Comparison of ENCODE assay signal across 13 cellular contexts in genomic region chr14:76995279-76996035, GRCh38. TPM values are rescaled to one million over a fixed set of nuclear protein-coding genes. Genes with fewer than 3 reads are reported as not detected.
A peak's percentile ranks its signal among the peaks of the same experiment; 100 is the strongest.
DNase-seq lines count a peak whose midpoint lies in the region; ATAC-seq and TF ChIP-seq lines count a peak whose summit lies in the region.
"Had no signal": no experiment of that assay in that cellular context is flagged by ENCODE, and none has a peak within 500 bp of the region (broad histone marks: within the 10 kb centered on the region; RNA-seq: fewer than 3 reads in every experiment).

No MANE protein-coding gene starts in this region.

- H3K4me1 ChIP-seq in left lung: peaks cover 3 to 21% of the 10 kb centered on the region in 2 donors
- H3K4me1 ChIP-seq: breast epithelium had no signal

- no peaks in the 10 kb centered on the region for H3K27me3 Mint-ChIP-seq in activated CD4-positive, alpha-beta T cell treated with anti-CD3 and anti-CD28 coated beads for 36 hours
- no peaks in the 10 kb centered on the region for H3K27me3 Mint-ChIP-seq in WTC11 (ENCODE audit: low read depth)
- H3K27me3 Mint-ChIP-seq: stimulated activated memory B cell treated with anti-CD40 and anti-IgM and Interleukin-4, amounts not matched to agents 10 μg/mL and 1 μg/mL and 100 μg/mL, for 72 hours had no signal

- H3K27ac ChIP-seq in left lung: no peak overlapping the region
- H3K27ac ChIP-seq: breast epithelium had no signal

- peak; percentile 67 for DNase-seq in activated CD4-positive, alpha-beta T cell treated with anti-CD3 and anti-CD28 coated beads for 36 hours
- DNase-seq in activated CD4-positive, alpha-beta T cell treated with anti-CD3 and anti-CD28 coated beads, Interleukin-2, amount 50 U/mL, for 4 hours: no peak
- DNase-seq in WTC11 (ENCODE audit: low spot score) (no peak), left lung (no peak), SW480 (ENCODE audit: low spot score) (no peak)
- peak; percentile 16 to 40 for DNase-seq in stimulated activated CD8-positive, alpha-beta memory T cell treated with anti-CD3 and anti-CD28 coated beads, Interleukin-2, amount 100 ng/mL, for 48 hours (ENCODE audit: low read depth in 2 of 2)
- DNase-seq: DMS79 treated with DMSO at 0.1 percent for 48 hours, H7, NCI-H524 treated with DMSO at 0.1 percent for 48 hours had no signal

- H3K4me1 Mint-ChIP-seq in activated CD4-positive, alpha-beta T cell treated with anti-CD3 and anti-CD28 coated beads for 36 hours: peaks cover 25% of the 10 kb centered on the region
- H3K4me1 Mint-ChIP-seq in WTC11: peaks cover 49% of the 10 kb centered on the region

- no peak for TF ChIP-seq CTCF in WTC11 (IDR thresholded peaks at IDR 0.05)
- no peak for TF ChIP-seq CTCF in left lung (IDR thresholded peaks at IDR 0.05)

- H3K4me3 ChIP-seq in left lung: no peak overlapping the region
- H3K4me3 ChIP-seq: breast epithelium had no signal

- H3K36me3 ChIP-seq in left lung: no peaks in the 10 kb centered on the region
- H3K36me3 ChIP-seq: breast epithelium had no signal

- no peaks in the 10 kb centered on the region for H3K36me3 Mint-ChIP-seq in activated CD4-positive, alpha-beta T cell treated with anti-CD3 and anti-CD28 coated beads for 36 hours (ENCODE audit: low read depth)
- no peaks in the 10 kb centered on the region for H3K36me3 Mint-ChIP-seq in WTC11
- H3K36me3 Mint-ChIP-seq: stimulated activated memory B cell treated with anti-CD40 and anti-IgM and Interleukin-4, amounts not matched to agents 10 μg/mL and 1 μg/mL and 100 μg/mL, for 72 hours had no signal

- POLR2A ChIA-PET in activated CD4-positive, alpha-beta T cell treated with anti-CD3 and anti-CD28 coated beads for 36 hours (lab: Charles Lee): interaction anchor here (0.5 kb wide), 1 partner anchor 91 kb away, joined by 4 read pairs; no protein-coding TSS in a partner anchor
- POLR2A ChIA-PET in WTC11 (lab: Charles Lee): interaction anchor here (0.7 to 1.5 kb wide), 4 partner anchors 27 to 40 kb away, joined by 3 to 9 read pairs (median 4); no protein-coding TSS in a partner anchor

- ATAC-seq in activated CD4-positive, alpha-beta T cell treated with anti-CD3 and anti-CD28 coated beads for 36 hours: peak; percentile 79
- ATAC-seq in WTC11 (no peak), left lung (peak; percentile 15), HG02678 (IDR thresholded peaks at IDR 0.05; ENCODE audit: unreplicated experiment) (no peak)
- no peak for ATAC-seq in activated CD4-positive, CD25-positive, alpha-beta regulatory T cell treated with anti-CD3 and anti-CD28 coated beads, Interleukin-2, amount 50 U/mL, for 24 hours
- ATAC-seq: stimulated activated memory B cell treated with anti-CD40 and anti-IgM and Interleukin-4, amounts not matched to agents 10 μg/mL and 1 μg/mL and 100 μg/mL, for 72 hours had no signal

- H3K27me3 ChIP-seq in left lung: no peaks in the 10 kb centered on the region
- H3K27me3 ChIP-seq: breast epithelium had no signal

- H3K9me3 Mint-ChIP-seq in activated CD4-positive, alpha-beta T cell treated with anti-CD3 and anti-CD28 coated beads for 36 hours (ENCODE audit: low read depth): no peaks in the 10 kb centered on the region
- no peaks in the 10 kb centered on the region for H3K9me3 Mint-ChIP-seq in WTC11
- H3K9me3 Mint-ChIP-seq: stimulated activated memory B cell treated with anti-CD40 and anti-IgM and Interleukin-4, amounts not matched to agents 10 μg/mL and 1 μg/mL and 100 μg/mL, for 72 hours had no signal

- no peak overlapping the region for H3K27ac Mint-ChIP-seq in activated CD4-positive, alpha-beta T cell treated with anti-CD3 and anti-CD28 coated beads for 36 hours
- peak overlapping the region; percentile 80 for H3K27ac Mint-ChIP-seq in WTC11
- H3K27ac Mint-ChIP-seq: stimulated activated memory B cell treated with anti-CD40 and anti-IgM and Interleukin-4, amounts not matched to agents 10 μg/mL and 1 μg/mL and 100 μg/mL, for 72 hours had no signal

- CTCF ChIA-PET in activated CD4-positive, alpha-beta T cell treated with anti-CD3 and anti-CD28 coated beads for 36 hours (lab: Charles Lee): interaction anchor here (0.6 to 1.2 kb wide), 3 partner anchors 11 to 74 kb away, joined by 3 read pairs; no protein-coding TSS in a partner anchor
- CTCF ChIA-PET in WTC11 (lab: Charles Lee): interaction anchor here (0.5 to 1.5 kb wide), 9 partner anchors 27 to 422 kb away, joined by 3 to 5 read pairs (median 3); no protein-coding TSS in a partner anchor

- no peak overlapping the region for H3K4me3 Mint-ChIP-seq in activated CD4-positive, alpha-beta T cell treated with anti-CD3 and anti-CD28 coated beads for 36 hours
- no peak overlapping the region for H3K4me3 Mint-ChIP-seq in WTC11
- H3K4me3 Mint-ChIP-seq: stimulated activated memory B cell treated with anti-CD40 and anti-IgM and Interleukin-4, amounts not matched to agents 10 μg/mL and 1 μg/mL and 100 μg/mL, for 72 hours had no signal

- no peaks in the 10 kb centered on the region for H3K9me3 ChIP-seq in left lung
- H3K9me3 ChIP-seq: breast epithelium had no signal

- intact Hi-C loops in activated CD4-positive, alpha-beta T cell treated with anti-CD3 and anti-CD28 coated beads for 36 hours (cut with DNase I, micrococcal nuclease): no loop called here
- intact Hi-C loops in left lung (cut with DNase I): no loop called here

TF ChIP-seq in WTC11, 78 proteins besides CTCF, POLR2A, EP300 and RAD21:
- TF ChIP-seq FOXK1 (CRISPR knock-in tag; IDR thresholded peaks at IDR 0.05) (no peak), ZNF263 (CRISPR knock-in tag; IDR thresholded peaks at IDR 0.05; ENCODE audit: low read depth) (no peak), PRDM15 (CRISPR knock-in tag; IDR thresholded peaks at IDR 0.05) (no peak), GRHL2 (CRISPR knock-in tag; IDR thresholded peaks at IDR 0.05; ENCODE audit: insufficient replicate concordance, severe bottlenecking) (no peak), ATF1 (CRISPR knock-in tag; IDR thresholded peaks at IDR 0.05) (no peak), PRRX2 (CRISPR knock-in tag; IDR thresholded peaks at IDR 0.05) (no peak), SMAD3 (CRISPR knock-in tag; IDR thresholded peaks at IDR 0.05; ENCODE audit: borderline replicate concordance) (no peak), AR (CRISPR knock-in tag; IDR thresholded peaks at IDR 0.05) (no peak), FOXJ3 (CRISPR knock-in tag; IDR thresholded peaks at IDR 0.05; ENCODE audit: borderline replicate concordance) (no peak), FOXP1 (CRISPR knock-in tag; IDR thresholded peaks at IDR 0.05; ENCODE audit: borderline replicate concordance) (no peak), ZNF317 (CRISPR knock-in tag; IDR thresholded peaks at IDR 0.05; ENCODE audit: borderline replicate concordance, low read depth) (no peak), TCF7 (CRISPR knock-in tag; IDR thresholded peaks at IDR 0.05; ENCODE audit: low read depth) (no peak)

RNA-seq across cellular contexts. Expression of gene IRF2BPL, which starts 33.1 kb away (rescaled TPM):
- 10 to 100 TPM; 34.3 to 40.1 TPM for total RNA-seq in activated CD4-positive, alpha-beta T cell treated with anti-CD3 and anti-CD28 coated beads for 36 hours
- total RNA-seq in WTC11 (2021) (106 to 126 TPM (median 110 TPM) in 3 replicates), left lung (10 to 100 TPM; 45.9 to 46.3 TPM)

Comparison
In these comparisons a context has a peak if more than half of its experiments do, and no peak if none do; other contexts are left out.
1. DNase-seq: peak in activated CD4-positive, alpha-beta T cell treated with anti-CD3 and anti-CD28 coated beads for 36 hours (single experiment) and stimulated activated CD8-positive, alpha-beta memory T cell treated with anti-CD3 and anti-CD28 coated beads, Interleukin-2, amount 100 ng/mL, for 48 hours (2 of 2); none in activated CD4-positive, alpha-beta T cell treated with anti-CD3 and anti-CD28 coated beads, Interleukin-2, amount 50 U/mL, for 4 hours (0 of 2), WTC11 (single experiment), left lung (0 of 2) and SW480 (single experiment).
2. ATAC-seq: peak in activated CD4-positive, alpha-beta T cell treated with anti-CD3 and anti-CD28 coated beads for 36 hours (single experiment) and left lung (single experiment); none in WTC11 (single experiment), HG02678 (single experiment) and activated CD4-positive, CD25-positive, alpha-beta regulatory T cell treated with anti-CD3 and anti-CD28 coated beads, Interleukin-2, amount 50 U/mL, for 24 hours (0 of 2).